Comparison of ENCODE assay signal across 9 cellular contexts in the genomic region with DNA sequence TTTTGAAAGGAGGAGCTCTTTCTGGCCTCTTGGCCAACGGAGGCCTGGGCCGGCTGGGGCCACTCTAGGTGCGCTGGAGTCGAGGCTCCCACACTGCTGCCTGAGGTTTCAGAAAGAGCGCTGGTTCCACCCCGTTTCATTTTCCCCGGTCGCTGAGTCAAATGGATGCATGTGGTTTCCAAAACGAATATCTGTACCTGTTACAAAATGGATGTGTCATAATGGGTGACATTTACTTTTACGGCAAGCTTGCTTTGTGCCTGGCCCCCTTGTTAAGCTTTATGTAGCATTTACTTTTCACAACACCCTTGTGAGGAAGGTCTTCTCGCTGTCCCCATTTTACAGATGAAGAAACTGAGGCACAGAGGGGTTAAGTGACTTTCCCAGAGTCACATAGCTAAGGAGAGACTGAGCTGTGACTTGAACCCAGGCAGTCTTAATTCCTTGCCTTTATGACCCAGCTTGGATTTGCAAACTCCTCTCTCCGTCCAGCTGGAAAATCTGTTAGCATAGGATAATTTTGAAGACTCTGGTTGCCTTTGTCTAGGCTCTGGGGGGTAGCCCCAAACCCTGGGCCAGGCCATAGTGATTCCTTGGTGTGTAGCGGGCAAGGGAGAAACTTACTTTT. TPM values are rescaled to one million over a fixed set of nuclear protein-coding genes. Genes with fewer than 3 reads are reported as not detected.
DNase-seq lines count a peak whose midpoint lies in the region; ATAC-seq and TF ChIP-seq lines count a peak whose summit lies in the region.
"Had no signal": no experiment of that assay in that cellular context is flagged by ENCODE, and none has a peak within 500 bp of the region (broad histone marks: within the 10 kb centered on the region; RNA-seq: fewer than 3 reads in every experiment).

No MANE protein-coding gene starts in this region.

- H3K4me1 ChIP-seq in ACC112 (ENCODE audit: control insufficient read depth, insufficient read depth, low read length, unreplicated experiment), result peaks cover 26% of the 10 kb centered on the region

- H3K27ac ChIP-seq in ACC112 (ENCODE audit: low read depth, low read length), result peak overlapping the region; percentile 1; the same call in 1 of the 2 replicates

- H3K79me2 ChIP-seq in ACC112 (ENCODE audit: control insufficient read depth, insufficient read depth, low read length, unreplicated experiment), result peaks cover 5% of the 10 kb centered on the region

- ATAC-seq in GM19397 (IDR thresholded peaks at IDR 0.05; ENCODE audit: unreplicated experiment) (peak; percentile 72), HG03460 (IDR thresholded peaks at IDR 0.05; ENCODE audit: unreplicated experiment) (peak; percentile 66), SK-N-SH treated with all-trans-retinoic acid at 6 μM for 48 hours (no peak)
- peak; percentile 84 to 89 for ATAC-seq in activated T-cell treated with anti-CD3 and anti-CD28 coated beads, Interleukin-2, amount 50 U/mL, for 4 hours

- no peaks in the 10 kb centered on the region for H3K36me3 ChIP-seq in ACC112 (ENCODE audit: insufficient read depth, low read length)

- H2AFZ ChIP-seq in ACC112 (ENCODE audit: low read length, unreplicated experiment), result no peak overlapping the region

- DNase-seq in activated T-cell treated with anti-CD3 and anti-CD28 coated beads, Interleukin-2, amount 50 U/mL, for 4 hours, result peak; percentile 54
- DNase-seq in renal cortical epithelial cell (ENCODE audit: low read depth) (peak; percentile 14), middle frontal gyrus (ENCODE audit: extremely low spot score, low spot score) (no peak), NCI-H1436 (lab: John Stamatoyannopoulos, UW) (no peak)

- no peak overlapping the region for H3K4me3 ChIP-seq in ACC112 (ENCODE audit: low read depth, low read length)

- H3K36me3 Mint-ChIP-seq in activated T-cell treated with anti-CD3 and anti-CD28 coated beads, Interleukin-2, amount 50 U/mL, for 4 hours (ENCODE audit: insufficient read depth), result no peaks in the 10 kb centered on the region

- no peaks in the 10 kb centered on the region for H3K9me3 Mint-ChIP-seq in activated T-cell treated with anti-CD3 and anti-CD28 coated beads, Interleukin-2, amount 50 U/mL, for 4 hours
- H3K9me3 Mint-ChIP-seq: neural crest cell had no signal

- peak overlapping the region; percentile 74 for H3K4me3 Mint-ChIP-seq in activated T-cell treated with anti-CD3 and anti-CD28 coated beads, Interleukin-2, amount 50 U/mL, for 4 hours
- H3K4me3 Mint-ChIP-seq: neural crest cell had no signal

- peaks cover 72% of the 10 kb centered on the region for H3K4me1 Mint-ChIP-seq in activated T-cell treated with anti-CD3 and anti-CD28 coated beads, Interleukin-2, amount 50 U/mL, for 4 hours (ENCODE audit: low read depth)

- H3K27me3 ChIP-seq in ACC112 (ENCODE audit: insufficient read depth, low read length), result no peaks in the 10 kb centered on the region

- H3K27me3 Mint-ChIP-seq in activated T-cell treated with anti-CD3 and anti-CD28 coated beads, Interleukin-2, amount 50 U/mL, for 4 hours (ENCODE audit: low read depth), result no peaks in the 10 kb centered on the region

TF ChIP-seq in SK-N-SH treated with all-trans-retinoic acid at 6 μM for 48 hours, 23 proteins besides CTCF, POLR2A, EP300 and RAD21:
- TF ChIP-seq ZFP3 (CRISPR knock-in tag; IDR thresholded peaks at IDR 0.05) (no peak), ESRRG (CRISPR knock-in tag; IDR thresholded peaks at IDR 0.05) (no peak), CSDC2 (CRISPR knock-in tag; IDR thresholded peaks at IDR 0.05) (no peak), POU6F1 (CRISPR knock-in tag; IDR thresholded peaks at IDR 0.05; ENCODE audit: borderline replicate concordance, low read depth) (no peak), ISL1 (CRISPR knock-in tag; IDR thresholded peaks at IDR 0.05) (no peak)

RNA-seq across cellular contexts. Expression of gene KSR1, which starts 10.6 kb away (rescaled TPM):
- 10 to 100 TPM; 52.1 to 63.5 (median 56.8) TPM for total RNA-seq in activated T-cell treated with anti-CD3 and anti-CD28 coated beads, Interleukin-2, amount 50 U/mL, for 4 hours
- 2.4 and 29.3 TPM in 2 replicates for total RNA-seq in renal cortical epithelial cell

Comparison
In these comparisons a context has a peak if more than half of its experiments do, and no peak if none do; other contexts are left out.
1. DNase-seq: peak in activated T-cell treated with anti-CD3 and anti-CD28 coated beads, Interleukin-2, amount 50 U/mL, for 4 hours (single experiment) and renal cortical epithelial cell (single experiment); none in middle frontal gyrus (single experiment) and NCI-H1436 (single experiment).